29 cellular contexts compared by ENCODE assay signal in genomic region chr21:15104470-15104869, GRCh38.
"Had no signal": no experiment of that assay in that cellular context is flagged by ENCODE, and none has a peak within 500 bp of the region (broad histone marks: within the 10 kb centered on the region; RNA-seq: fewer than 3 reads in every experiment).

No MANE protein-coding gene starts in this region.

- DNase-seq: colonic mucosa; cortex of kidney; dermis blood vessel endothelial cell; dorsolateral prefrontal cortex; effector CD4-positive, alpha-beta T cell; effector CD8-positive, alpha-beta T cell; effector memory CD4-positive, alpha-beta T cell; effector memory CD8-positive, alpha-beta T cell; endodermal cell; erythroblast; esophagus squamous epithelium; foreskin fibroblast; foreskin keratinocyte; foreskin melanocyte; gastrocnemius medialis; glutamatergic neuron; head of caudate nucleus; heart left ventricle; heart right ventricle had no signal

- H3K36me3 ChIP-seq: colonic mucosa, esophagus muscularis mucosa, esophagus squamous epithelium, gastrocnemius medialis, gastroesophageal sphincter, heart left ventricle, heart right ventricle had no signal

- H3K9me3 Mint-ChIP-seq: dendritic cell treated with granulocyte-macrophage colony-stimulating factor and Interleukin-4, amounts not matched to agents 40 ng/mL and 50 ng/mL, for 4 days; effector memory CD8-positive, alpha-beta T cell; endodermal cell had no signal

- H3K4me3 Mint-ChIP-seq: dendritic cell treated with granulocyte-macrophage colony-stimulating factor and Interleukin-4, amounts not matched to agents 40 ng/mL and 50 ng/mL, for 4 days; effector memory CD8-positive, alpha-beta T cell; endodermal cell had no signal

- H3K27ac Mint-ChIP-seq: dendritic cell treated with granulocyte-macrophage colony-stimulating factor and Interleukin-4, amounts not matched to agents 40 ng/mL and 50 ng/mL, for 4 days; effector memory CD8-positive, alpha-beta T cell; endodermal cell had no signal

- H3K9me3 ChIP-seq: colonic mucosa, esophagus muscularis mucosa, esophagus squamous epithelium, gastrocnemius medialis, gastroesophageal sphincter, heart left ventricle, heart right ventricle had no signal

- H3K4me3 ChIP-seq: colonic mucosa, coronary artery, dorsolateral prefrontal cortex, esophagus muscularis mucosa, esophagus squamous epithelium, gastrocnemius medialis, gastroesophageal sphincter, heart left ventricle, heart right ventricle had no signal

- H3K27me3 Mint-ChIP-seq: dendritic cell treated with granulocyte-macrophage colony-stimulating factor and Interleukin-4, amounts not matched to agents 40 ng/mL and 50 ng/mL, for 4 days had no signal

- H3K4me1 Mint-ChIP-seq: endodermal cell had no signal

- FAIRE-seq: colon, endometrium, endothelial cell of umbilical vein, frontal cortex had no signal

- H3K27ac ChIP-seq: colonic mucosa, coronary artery, dorsolateral prefrontal cortex, epithelial cell of prostate, esophagus muscularis mucosa, esophagus squamous epithelium, foreskin keratinocyte, gastrocnemius medialis, gastroesophageal sphincter, heart left ventricle, heart right ventricle had no signal

- H3K4me1 ChIP-seq: colonic mucosa, esophagus muscularis mucosa, esophagus squamous epithelium, foreskin keratinocyte, gastrocnemius medialis, gastroesophageal sphincter, heart left ventricle, heart right ventricle had no signal

- ATAC-seq: effector memory CD8-positive, alpha-beta T cell; esophagus mucosa; foreskin keratinocyte; gastrocnemius medialis; gastroesophageal sphincter; heart left ventricle; heart right ventricle had no signal

- H3K27me3 ChIP-seq: colonic mucosa, dorsolateral prefrontal cortex, esophagus muscularis mucosa, esophagus squamous epithelium, foreskin keratinocyte, gastrocnemius medialis, gastroesophageal sphincter, heart left ventricle, heart right ventricle had no signal
